In the genomic region with DNA sequence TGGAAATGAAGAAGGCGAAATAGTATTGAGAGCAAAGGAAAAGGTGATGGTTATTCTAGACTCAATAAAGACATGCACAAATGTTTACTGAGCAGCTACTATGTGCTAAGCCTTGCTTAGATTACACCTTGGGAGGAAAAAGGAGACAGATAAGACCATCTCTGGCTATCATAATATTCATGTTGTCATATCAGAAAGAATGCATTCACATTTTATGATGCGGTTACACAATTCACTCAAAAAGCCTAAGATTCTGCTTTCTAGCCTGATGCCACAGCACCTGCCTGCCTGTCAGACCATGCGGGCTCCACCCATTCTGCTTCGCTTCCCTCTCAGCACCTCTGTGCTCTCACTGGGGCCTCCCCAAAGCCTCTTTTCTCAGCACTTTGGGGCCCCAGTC, we compare ENCODE assay signal across 12 cellular contexts.
"Had no signal": no experiment of that assay in that cellular context is flagged by ENCODE, and none has a peak within 500 bp of the region (broad histone marks: within the 10 kb centered on the region; RNA-seq: fewer than 3 reads in every experiment).

No MANE protein-coding gene starts in this region.

- H3K36me3 ChIP-seq: neutrophil had no signal

- H3K36me3 Mint-ChIP-seq: WTC11 had no signal

- H3K27me3 ChIP-seq: neutrophil had no signal

- H3K4me1 Mint-ChIP-seq: activated CD4-positive, alpha-beta T cell treated with anti-CD3 and anti-CD28 coated beads, Interleukin-2, amount 10 ng/mL, durations not matched to agents 24 days and 14 days; activated naive CD8-positive, alpha-beta T cell treated with anti-CD3 and anti-CD28 coated beads, Interleukin-2, amount 50 U/mL, for 24 hours; central memory CD8-positive, alpha-beta T cell had no signal

- DNase-seq: activated CD4-positive, alpha-beta T cell treated with anti-CD3 and anti-CD28 coated beads, Interleukin-2, amount 10 ng/mL, durations not matched to agents 24 days and 14 days; activated CD8-positive, alpha-beta memory T cell treated with anti-CD3 and anti-CD28 coated beads for 24 hours; activated naive CD4-positive, alpha-beta T cell treated with Interleukin-2 at 50 U/mL for 16 hours; activated naive CD8-positive, alpha-beta T cell treated with anti-CD3 and anti-CD28 coated beads, Interleukin-2, amount 50 U/mL, for 24 hours; effector memory CD8-positive, alpha-beta T cell; stimulated activated naive CD4-positive, alpha-beta T cell had no signal

- H3K27ac ChIP-seq: epithelial cell of prostate, neutrophil had no signal

- H3K27ac Mint-ChIP-seq: activated CD4-positive, alpha-beta T cell treated with anti-CD3 and anti-CD28 coated beads, Interleukin-2, amount 10 ng/mL, durations not matched to agents 24 days and 14 days; activated naive CD8-positive, alpha-beta T cell treated with anti-CD3 and anti-CD28 coated beads, Interleukin-2, amount 50 U/mL, for 24 hours; dendritic cell treated with granulocyte-macrophage colony-stimulating factor and Interleukin-4, amounts not matched to agents 40 ng/mL and 50 ng/mL, for 4 days; effector memory CD8-positive, alpha-beta T cell; T-helper 1 cell treated with Interleukin-12 subunit alpha and Interleukin-12 subunit beta and Interleukin-4 antibody, amounts not matched to agents 30 μg/mL and 1 μg/mL, for 36 hours; WTC11 had no signal

- H3K27me3 Mint-ChIP-seq: activated naive CD8-positive, alpha-beta T cell treated with anti-CD3 and anti-CD28 coated beads, Interleukin-2, amount 50 U/mL, for 24 hours; dendritic cell treated with granulocyte-macrophage colony-stimulating factor and Interleukin-4, amounts not matched to agents 40 ng/mL and 50 ng/mL, for 4 days had no signal

- ATAC-seq: activated naive CD8-positive, alpha-beta T cell treated with anti-CD3 and anti-CD28 coated beads, Interleukin-2, amount 50 U/mL, for 24 hours; effector memory CD8-positive, alpha-beta T cell; WTC11 had no signal

- H3K4me3 Mint-ChIP-seq: activated CD4-positive, alpha-beta T cell treated with anti-CD3 and anti-CD28 coated beads, Interleukin-2, amount 10 ng/mL, durations not matched to agents 24 days and 14 days; activated naive CD8-positive, alpha-beta T cell treated with anti-CD3 and anti-CD28 coated beads, Interleukin-2, amount 50 U/mL, for 24 hours; central memory CD8-positive, alpha-beta T cell; dendritic cell treated with granulocyte-macrophage colony-stimulating factor and Interleukin-4, amounts not matched to agents 40 ng/mL and 50 ng/mL, for 4 days; effector memory CD8-positive, alpha-beta T cell; T-helper 1 cell treated with Interleukin-12 subunit alpha and Interleukin-12 subunit beta and Interleukin-4 antibody, amounts not matched to agents 30 μg/mL and 1 μg/mL, for 36 hours; WTC11 had no signal

- H3K9me3 Mint-ChIP-seq: activated CD4-positive, alpha-beta T cell treated with anti-CD3 and anti-CD28 coated beads, Interleukin-2, amount 10 ng/mL, durations not matched to agents 24 days and 14 days; activated naive CD8-positive, alpha-beta T cell treated with anti-CD3 and anti-CD28 coated beads, Interleukin-2, amount 50 U/mL, for 24 hours; central memory CD8-positive, alpha-beta T cell; dendritic cell treated with granulocyte-macrophage colony-stimulating factor and Interleukin-4, amounts not matched to agents 40 ng/mL and 50 ng/mL, for 4 days; effector memory CD8-positive, alpha-beta T cell; T-helper 1 cell treated with Interleukin-12 subunit alpha and Interleukin-12 subunit beta and Interleukin-4 antibody, amounts not matched to agents 30 μg/mL and 1 μg/mL, for 36 hours had no signal

- H3K9me3 ChIP-seq: neutrophil had no signal
